2 cellular contexts compared by ENCODE assay signal in genomic region chr3:150744041-150745026, GRCh38.
TF ChIP-seq lines count a peak whose summit lies in the region.

No MANE protein-coding gene starts in this region.

TF ChIP-seq in A549, 52 proteins besides CTCF, POLR2A, EP300 and RAD21:
- TF ChIP-seq KDM5A (IDR thresholded peaks at IDR 0.05) (no peak), ATOH8 (CRISPR knock-in tag; IDR thresholded peaks at IDR 0.05; ENCODE audit: low read depth) (no peak), CEBPB (IDR thresholded peaks at IDR 0.05) (no peak), RFX5 (IDR thresholded peaks at IDR 0.05) (no peak), CBX8 (IDR thresholded peaks at IDR 0.05) (no peak), SREBF2 (IDR thresholded peaks at IDR 0.05) (no peak), CHD4 (IDR thresholded peaks at IDR 0.05; ENCODE audit: borderline replicate concordance) (no peak), USF2 (IDR thresholded peaks at IDR 0.05) (no peak), REST (IDR thresholded peaks at IDR 0.05) (no peak), MAFK (IDR thresholded peaks at IDR 0.05; ENCODE audit: partially characterized antibody) (no peak), JUNB (IDR thresholded peaks at IDR 0.05) (no peak), CBX2 (IDR thresholded peaks at IDR 0.05; ENCODE audit: borderline replicate concordance, low read depth) (no peak), EHF (CRISPR knock-in tag; IDR thresholded peaks at IDR 0.05) (no peak), MAX (IDR thresholded peaks at IDR 0.05) (no peak), TFCP2L1 (CRISPR knock-in tag; IDR thresholded peaks at IDR 0.05) (no peak), HOXB5 (CRISPR knock-in tag; IDR thresholded peaks at IDR 0.05) (no peak)

TF ChIP-seq in IMR-90, 13 proteins besides CTCF, POLR2A, EP300 and RAD21:
- no peak for TF ChIP-seq MXI1 (IDR thresholded peaks at IDR 0.05; ENCODE audit: borderline replicate concordance, low read depth, low read length)
- no peak for TF ChIP-seq FOS (IDR thresholded peaks at IDR 0.05; ENCODE audit: low read depth, low read length)
- no peak for TF ChIP-seq USF2 (IDR thresholded peaks at IDR 0.05; ENCODE audit: low read depth, low read length)
- TF ChIP-seq CEBPB (IDR thresholded peaks at IDR 0.05; ENCODE audit: low read depth, low read length): no peak
TF ChIP-seq in IMR-90: peak in this region for 0.
